Comparison of ENCODE assay signal across 8 cellular contexts in genomic region chr7:21767300-21767900, GRCh38.
DNase-seq lines count a peak whose midpoint lies in the region; ATAC-seq and TF ChIP-seq lines count a peak whose summit lies in the region.

No MANE protein-coding gene starts in this region.

- TF ChIP-seq POLR2A in uterus (IDR thresholded peaks at IDR 0.05), result no peak

- in situ Hi-C loops in KBM-7 (cut with MboI; ENCODE audit: low pct_unique_long_range_greater_than_20kb, low sequenced_read_pairs), result no loop called here

- DNase-seq in GDM1 (lab: John Stamatoyannopoulos, UW), result peak; percentile 21
- peak; percentile 49 for DNase-seq in KBM-7
- peak; percentile 31 for DNase-seq in NOMO-1 treated with dmso at 0.1 percent for 144 hours (lab: John Stamatoyannopoulos, UW; ENCODE audit: unreplicated experiment)
- DNase-seq in astrocyte of the hippocampus (ENCODE audit: low read depth, low spot score), result peak; percentile 77
- DNase-seq in iPS-NIHi11 (ENCODE audit: low spot score), result peak; percentile 78
- peak; percentile 66 for DNase-seq in superior temporal gyrus (ENCODE audit: extremely low spot score)
- no peak for DNase-seq in uterus

- H3K27me3 ChIP-seq in uterus, result no peaks in the 10 kb centered on the region

- no peaks in the 10 kb centered on the region for H3K4me1 ChIP-seq in uterus

- no peak overlapping the region for H3K27ac ChIP-seq in uterus

- intact Hi-C loops in uterus (cut with DNase I; ENCODE audit: low total_unique reads), result no loop called here

- TF ChIP-seq CTCF in uterus (IDR thresholded peaks at IDR 0.05), result peak in 2 of 4 experiments; percentile 14 to 31

- H3K4me3 ChIP-seq in uterus, result no peak overlapping the region

- no peaks in the 10 kb centered on the region for H3K9me3 ChIP-seq in uterus

- no peaks in the 10 kb centered on the region for H3K36me3 ChIP-seq in uterus

- peak; percentile 80 for ATAC-seq in GM21619 (IDR thresholded peaks at IDR 0.05; ENCODE audit: unreplicated experiment)

Comparison
In these comparisons a context has a peak if more than half of its experiments do, and no peak if none do; other contexts are left out.
1. DNase-seq: peak in GDM1 (single experiment), KBM-7 (single experiment), NOMO-1 treated with dmso at 0.1 percent for 144 hours (single experiment), astrocyte of the hippocampus (single experiment), iPS-NIHi11 (single experiment) and superior temporal gyrus (single experiment); none in uterus (0 of 2).